ENCODE assay signal across 14 cellular contexts in the genomic region with DNA sequence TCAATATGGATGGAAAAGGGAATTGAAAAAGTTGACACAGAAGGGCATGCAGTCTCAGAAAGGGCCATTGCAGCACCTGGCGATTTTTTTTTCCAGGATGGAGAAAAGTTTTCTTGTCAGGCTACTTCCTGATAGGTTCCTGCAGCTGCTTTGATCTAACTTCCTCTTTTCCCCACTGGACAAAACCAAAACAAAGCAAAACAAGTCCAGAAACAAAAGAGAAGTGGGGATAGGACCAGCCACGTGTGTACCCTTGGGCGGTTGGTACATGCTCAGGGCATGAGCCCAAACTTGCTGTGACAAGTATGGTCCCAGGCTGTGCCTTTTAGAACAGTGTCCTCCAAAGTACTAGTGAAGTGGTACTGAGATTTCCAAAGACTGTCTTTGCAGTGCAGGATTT.
DNase-seq lines count a peak whose midpoint lies in the region; ATAC-seq and TF ChIP-seq lines count a peak whose summit lies in the region.
"Had no signal": no experiment of that assay in that cellular context is flagged by ENCODE, and none has a peak within 500 bp of the region (broad histone marks: within the 10 kb centered on the region; RNA-seq: fewer than 3 reads in every experiment).

No MANE protein-coding gene starts in this region.

- POLR2A ChIA-PET in OCI-LY7 (lab: Charles Lee): interaction anchor here (0.7 kb wide), 1 partner anchor 12 kb away, joined by 5 read pairs; no protein-coding TSS in a partner anchor
- POLR2A ChIA-PET in activated CD4-positive, alpha-beta T cell treated with anti-CD3 and anti-CD28 coated beads, Interleukin-2, amount 10 ng/mL, durations not matched to agents 7 days and 5 days (lab: Charles Lee): no interaction called here

- peaks cover 1% of the 10 kb centered on the region; the same call in 1 of the 2 replicates for H4K20me1 ChIP-seq in OCI-LY7 (ENCODE audit: insufficient read depth, low read length)

- no peak overlapping the region for H2AFZ ChIP-seq in OCI-LY7 (ENCODE audit: low read length)

- H3K9me2 ChIP-seq in OCI-LY7 (ENCODE audit: insufficient read depth, low read length): no peaks in the 10 kb centered on the region

- H3K27ac ChIP-seq in right atrium auricular region (no peak overlapping the region), OCI-LY7 (ENCODE audit: low read depth, low read length, poor library complexity, severe bottlenecking) (no peak overlapping the region), upper lobe of left lung (no peak overlapping the region)
- H3K27ac ChIP-seq: A549 had no signal

- TF ChIP-seq POLR2A in upper lobe of left lung (IDR thresholded peaks at IDR 0.05): no peak

- CTCF ChIA-PET in OCI-LY7 (lab: Charles Lee; ENCODE audit: unreplicated experiment): no interaction called here
- CTCF ChIA-PET in activated CD4-positive, alpha-beta T cell treated with anti-CD3 and anti-CD28 coated beads, Interleukin-2, amount 10 ng/mL, durations not matched to agents 7 days and 5 days (lab: Charles Lee): interaction anchor here (0.5 to 0.7 kb wide), 5 partner anchors 17 to 561 kb away, joined by 3 to 5 read pairs (median 3); partner anchors contain the start of gene WASHC4

- TF ChIP-seq EP300 in upper lobe of left lung (IDR thresholded peaks at IDR 0.05): no peak

- H3K4me3 Mint-ChIP-seq in activated CD4-positive, alpha-beta T cell treated with anti-CD3 and anti-CD28 coated beads, Interleukin-2, amount 10 ng/mL, durations not matched to agents 7 days and 5 days: no peak overlapping the region

- peaks cover 45% of the 10 kb centered on the region for H3K36me3 Mint-ChIP-seq in activated CD4-positive, alpha-beta T cell treated with anti-CD3 and anti-CD28 coated beads, Interleukin-2, amount 10 ng/mL, durations not matched to agents 7 days and 5 days (ENCODE audit: low read depth)

- H3K9me3 Mint-ChIP-seq in activated CD4-positive, alpha-beta T cell treated with anti-CD3 and anti-CD28 coated beads, Interleukin-2, amount 10 ng/mL, durations not matched to agents 7 days and 5 days: peaks cover 9% of the 10 kb centered on the region

- WGBS in upper lobe of left lung, 2 donors: 22 to 26% methylated on average over 3 of the region's 3 CpGs

- H3K27ac Mint-ChIP-seq in activated CD4-positive, alpha-beta T cell treated with anti-CD3 and anti-CD28 coated beads, Interleukin-2, amount 10 ng/mL, durations not matched to agents 7 days and 5 days: no peak overlapping the region

- H3K36me3 ChIP-seq in right atrium auricular region (no peaks in the 10 kb centered on the region), OCI-LY7 (ENCODE audit: insufficient read depth, low read length) (peaks cover 7% of the 10 kb centered on the region; the same call in 1 of the 2 replicates), upper lobe of left lung (no peaks in the 10 kb centered on the region)

- H3K4me1 Mint-ChIP-seq in activated CD4-positive, alpha-beta T cell treated with anti-CD3 and anti-CD28 coated beads, Interleukin-2, amount 10 ng/mL, durations not matched to agents 7 days and 5 days: peaks cover 41% of the 10 kb centered on the region

- no peaks in the 10 kb centered on the region for H3K9me3 ChIP-seq in right atrium auricular region
- no peaks in the 10 kb centered on the region for H3K9me3 ChIP-seq in OCI-LY7 (ENCODE audit: low read length)
- no peaks in the 10 kb centered on the region for H3K9me3 ChIP-seq in upper lobe of left lung
- H3K9me3 ChIP-seq: A549 had no signal

- H3K27me3 ChIP-seq in right atrium auricular region (no peaks in the 10 kb centered on the region), upper lobe of left lung (no peaks in the 10 kb centered on the region)

- no peak overlapping the region for H3K4me3 ChIP-seq in right atrium auricular region
- H3K4me3 ChIP-seq in OCI-LY7 (ENCODE audit: low read depth, low read length, poor library complexity, severe bottlenecking): no peak overlapping the region
- H3K4me3 ChIP-seq in upper lobe of left lung: no peak overlapping the region
- H3K4me3 ChIP-seq: A549 had no signal

- H3K79me2 ChIP-seq in OCI-LY7 (ENCODE audit: insufficient read depth, low read depth, low read length): peaks cover 14% of the 10 kb centered on the region; the same call in 1 of the 2 replicates

- intact Hi-C loops in Right ventricle myocardium superior (cut with DNase I) (no loop called here), OCI-LY7 (cut with micrococcal nuclease; ENCODE audit: unreplicated experiment) (no loop called here)

- H3K27me3 Mint-ChIP-seq in activated CD4-positive, alpha-beta T cell treated with anti-CD3 and anti-CD28 coated beads, Interleukin-2, amount 10 ng/mL, durations not matched to agents 7 days and 5 days: no peaks in the 10 kb centered on the region

- BruUV-seq in OCI-LY7 (replicated peaks; lab: Mats Ljungman, UMichigan): no TSS peak

- H3K4me1 ChIP-seq in right atrium auricular region: peaks cover 0 to 29% of the 10 kb centered on the region in 2 donors
- peaks cover 30% of the 10 kb centered on the region for H3K4me1 ChIP-seq in OCI-LY7 (ENCODE audit: insufficient read depth, low read length, poor library complexity, severe bottlenecking)
- H3K4me1 ChIP-seq in upper lobe of left lung: peaks cover 5 to 29% (median 13%) of the 10 kb centered on the region in 4 donors

- DNase-seq in Right ventricle myocardium superior: peak; percentile 48
- DNase-seq in right atrium auricular region (ENCODE audit: low spot score): no peak
- DNase-seq in OCI-LY7 (ENCODE audit: low spot score): peak; percentile 52
- DNase-seq in globus pallidus (ENCODE audit: low spot score): peak; percentile 50
- peak in 1 of 2 donors; percentile 53 for DNase-seq in upper lobe of left lung
- DNase-seq in activated CD4-positive, alpha-beta T cell treated with anti-CD3 and anti-CD28 coated beads, Interleukin-2, amount 10 ng/mL, durations not matched to agents 7 days and 5 days: no peak
- DNase-seq in NCI-H524 (lab: John Stamatoyannopoulos, UW): no peak
- DNase-seq: activated CD4-positive, alpha-beta T cell treated with anti-CD3 and anti-CD28 coated beads for 48 hours; activated T-cell treated with anti-CD3 and anti-CD28 coated beads, Interleukin-2, amount 50 U/mL, for 48 hours; PC-3; small intestine; T-helper 1 cell had no signal

- peak; percentile 78 for ATAC-seq in Right ventricle myocardium superior (ENCODE audit: poor library complexity)
- peak; percentile 69 to 86 for ATAC-seq in upper lobe of left lung (ENCODE audit: low FRiP score in 2 of 2)
- no peak for ATAC-seq in GM21529 (IDR thresholded peaks at IDR 0.05; ENCODE audit: unreplicated experiment)
- ATAC-seq: A549, PC-3 had no signal

- peak overlapping the region; percentile 40 for H3K4me2 ChIP-seq in OCI-LY7 (ENCODE audit: low read length)
- H3K4me2 ChIP-seq: A549 had no signal

- no peak for TF ChIP-seq CTCF in right atrium auricular region (IDR thresholded peaks at IDR 0.05)
- no peak for TF ChIP-seq CTCF in OCI-LY7 (conservative IDR thresholded peaks at IDR 0.05; ENCODE audit: low read length)
- TF ChIP-seq CTCF in upper lobe of left lung (IDR thresholded peaks at IDR 0.05): no peak

Comparison
In these comparisons a context has a peak if more than half of its experiments do, and no peak if none do; other contexts are left out.
1. DNase-seq: peak in Right ventricle myocardium superior (single experiment), OCI-LY7 (single experiment) and globus pallidus (single experiment); none in right atrium auricular region (single experiment), activated CD4-positive, alpha-beta T cell treated with anti-CD3 and anti-CD28 coated beads, Interleukin-2, amount 10 ng/mL, durations not matched to agents 7 days and 5 days (single experiment) and NCI-H524 (0 of 2).